8 cellular contexts compared by ENCODE assay signal in genomic region chr2:111119847-111120252, GRCh38. TPM values are rescaled to one million over a fixed set of nuclear protein-coding genes. Genes with fewer than 3 reads are reported as not detected.
DNase-seq lines count a peak whose midpoint lies in the region; ATAC-seq, FAIRE-seq and TF ChIP-seq lines count a peak whose summit lies in the region.

No MANE protein-coding gene starts in this region.

- no peak for ATAC-seq in CD4-positive, CD25-positive, alpha-beta regulatory T cell (ENCODE audit: low read depth in 2 of 2)
- ATAC-seq in IMR-90 (ENCODE audit: low read depth) (no peak), GM21367 (IDR thresholded peaks at IDR 0.05; ENCODE audit: unreplicated experiment) (no peak), aorta (ENCODE audit: low FRiP score) (no peak)

- no peak overlapping the region for H4K8ac ChIP-seq in IMR-90 (ENCODE audit: low read depth in 2 of 2, low read length in 2 of 2)

- no peaks in the 10 kb centered on the region for H3K9me1 ChIP-seq in IMR-90 (ENCODE audit: insufficient read depth, low read length)

- no peak overlapping the region for H3K4ac ChIP-seq in IMR-90 (ENCODE audit: low read depth, low read length)

- no peak overlapping the region for H2AK5ac ChIP-seq in IMR-90 (ENCODE audit: low read depth, low read length)

- no peak overlapping the region for H3K18ac ChIP-seq in IMR-90 (ENCODE audit: low read depth, low read length)

- peaks cover 0 to 8% of the 10 kb centered on the region in 2 experiments; a peak in 1 of 4 replicates for H3K79me1 ChIP-seq in IMR-90 (ENCODE audit: low read depth in 1 of 2, low read length in 2 of 2)

- H2BK15ac ChIP-seq in IMR-90 (ENCODE audit: low read depth, low read length): no peak overlapping the region

- no peak overlapping the region for H4K91ac ChIP-seq in IMR-90 (ENCODE audit: insufficient read depth, low read depth, low read length)

- H3K27ac ChIP-seq in CD4-positive, CD25-positive, alpha-beta regulatory T cell (ENCODE audit: insufficient read depth, low read length, poor library complexity, severe bottlenecking): no peak overlapping the region
- no peak overlapping the region for H3K27ac ChIP-seq in IMR-90 (ENCODE audit: insufficient read depth, low read length)
- H3K27ac ChIP-seq in aorta (ENCODE audit: low read depth in 1 of 2, low read length in 2 of 2): no peak overlapping the region

- peak overlapping the region in 1 of 3 donors; percentile 26 for H3K27ac Mint-ChIP-seq in CD4-positive, CD25-positive, alpha-beta regulatory T cell

- WGBS in IMR-90 (ENCODE audit: extremely low coverage in 2 of 2, insufficient read length in 1 of 2), 2 experiments: 52% methylated on average over 5 of the region's 26 CpGs; no CpG with 5 or more reads in 1 of the 2 experiments
- WGBS in aorta, 2 donors: 27 to 32% methylated on average over 26 of the region's 26 CpGs

- no peak overlapping the region for H2BK120ac ChIP-seq in IMR-90 (ENCODE audit: low read depth, low read length)

- H3K27me3 ChIP-seq in CD4-positive, CD25-positive, alpha-beta regulatory T cell (ENCODE audit: control insufficient read depth, insufficient read depth, low read length): peaks cover 20% of the 10 kb centered on the region
- H3K27me3 ChIP-seq in IMR-90 (ENCODE audit: control insufficient read depth, insufficient read depth, low read length) (peaks cover 14% of the 10 kb centered on the region), bronchial epithelial cell (ENCODE audit: control insufficient read depth, insufficient read depth, low read length) (peaks cover 1% of the 10 kb centered on the region), mucosa of stomach (ENCODE audit: control insufficient read depth, insufficient read depth, low read length) (peaks cover 46% of the 10 kb centered on the region), aorta (ENCODE audit: control insufficient read depth in 1 of 2, insufficient read depth in 2 of 2, low read length in 1 of 2) (peaks cover 0 to 2% of the 10 kb centered on the region in 2 donors)

- H3K36me3 ChIP-seq in CD4-positive, CD25-positive, alpha-beta regulatory T cell (ENCODE audit: control insufficient read depth, insufficient read depth, low read length): peaks cover 9% of the 10 kb centered on the region
- H3K36me3 ChIP-seq in IMR-90 (ENCODE audit: control insufficient read depth, insufficient read depth, low read length): peaks cover 4% of the 10 kb centered on the region; the same call in 1 of the 2 replicates
- H3K36me3 ChIP-seq in bronchial epithelial cell (ENCODE audit: control insufficient read depth, insufficient read depth, low read length): peaks cover 3% of the 10 kb centered on the region
- no peaks in the 10 kb centered on the region for H3K36me3 ChIP-seq in mucosa of stomach (ENCODE audit: control insufficient read depth, insufficient read depth, low read length)
- no peaks in the 10 kb centered on the region for H3K36me3 ChIP-seq in aorta (ENCODE audit: control insufficient read depth in 1 of 2, insufficient read depth in 2 of 2, low read length in 1 of 2)

- no peak overlapping the region for H2AK9ac ChIP-seq in IMR-90 (replicated peaks; ENCODE audit: low read depth, low read length, poor library complexity)

- no TSS peak for BruUV-seq in IMR-90 (replicated peaks; lab: Mats Ljungman, UMichigan)

- no peak overlapping the region for H3K23ac ChIP-seq in IMR-90 (ENCODE audit: low read depth, low read length)

- H3K56ac ChIP-seq in IMR-90 (ENCODE audit: extremely low read depth, insufficient read depth, low read length): no peak overlapping the region

- H2BK5ac ChIP-seq in IMR-90 (ENCODE audit: low read depth, low read length, poor library complexity, severe bottlenecking): no peak overlapping the region

- peaks cover 69% of the 10 kb centered on the region for H3K27me3 Mint-ChIP-seq in CD4-positive, CD25-positive, alpha-beta regulatory T cell

- H3K4me3 ChIP-seq in CD4-positive, CD25-positive, alpha-beta regulatory T cell (ENCODE audit: low read depth, low read length): no peak overlapping the region
- H3K4me3 ChIP-seq in IMR-90 (ENCODE audit: insufficient read depth, low read depth, low read length) (peak overlapping the region; percentile 73), bronchial epithelial cell (ENCODE audit: low read depth, low read length) (peak overlapping the region; percentile 49), mucosa of stomach (ENCODE audit: low read length) (peak overlapping the region; percentile 25), aorta (ENCODE audit: low read length in 2 of 2) (no peak overlapping the region)

- H3K4me1 ChIP-seq in CD4-positive, CD25-positive, alpha-beta regulatory T cell (ENCODE audit: control insufficient read depth, insufficient read depth, low read length, poor library complexity, severe bottlenecking): peaks cover 65% of the 10 kb centered on the region
- H3K4me1 ChIP-seq in IMR-90 (ENCODE audit: control insufficient read depth, insufficient read depth, low read length) (peaks cover 2% of the 10 kb centered on the region), mucosa of stomach (ENCODE audit: control insufficient read depth, insufficient read depth, low read length) (peaks cover 43% of the 10 kb centered on the region), aorta (ENCODE audit: control insufficient read depth in 1 of 2, insufficient read depth in 2 of 2, low read length in 2 of 2) (no peaks in the 10 kb centered on the region)

- peak overlapping the region; percentile 88; the same call in 1 of the 2 replicates for H3K4me2 ChIP-seq in IMR-90 (ENCODE audit: low read depth, low read length)

- peak overlapping the region; percentile 87 to 97 (median 91) for H3K4me3 Mint-ChIP-seq in CD4-positive, CD25-positive, alpha-beta regulatory T cell

- peaks cover 0 to 4% (median 0%) of the 10 kb centered on the region in 7 donors for H3K9me3 Mint-ChIP-seq in CD4-positive, CD25-positive, alpha-beta regulatory T cell

- TF ChIP-seq CTCF in IMR-90 (conservative IDR thresholded peaks at IDR 0.05; ENCODE audit: low read depth, low read length) (no peak), bronchial epithelial cell (IDR thresholded peaks at IDR 0.05; ENCODE audit: insufficient read depth, low read length, severe bottlenecking) (no peak)

- H4K20me1 ChIP-seq in IMR-90 (ENCODE audit: insufficient read depth, low read length): peaks cover 18% of the 10 kb centered on the region

- TF ChIP-seq RAD21 in IMR-90 (IDR thresholded peaks at IDR 0.05; ENCODE audit: low read length): no peak

- dilution Hi-C loops in IMR-90 (cut with HindIII; ENCODE audit: low sequenced_read_pairs, unreplicated experiment): no loop called here

- TF ChIP-seq POLR2A in IMR-90 (IDR thresholded peaks at IDR 0.05; ENCODE audit: low read depth, low read length): no peak

- FAIRE-seq in bronchial epithelial cell (lab: Jason Lieb, UNC): no peak

- H3K9ac ChIP-seq in IMR-90 (ENCODE audit: low read depth, low read length) (no peak overlapping the region), mucosa of stomach (ENCODE audit: low read length) (peak overlapping the region; percentile 53)

- peaks cover 8% of the 10 kb centered on the region for H3K36me3 Mint-ChIP-seq in CD4-positive, CD25-positive, alpha-beta regulatory T cell

- peaks cover 8 to 48% (median 22%) of the 10 kb centered on the region in 4 donors for H3K4me1 Mint-ChIP-seq in CD4-positive, CD25-positive, alpha-beta regulatory T cell

- H3K9me3 ChIP-seq in CD4-positive, CD25-positive, alpha-beta regulatory T cell (ENCODE audit: control insufficient read depth in 2 of 2, low read length in 2 of 2): no peaks in the 10 kb centered on the region
- H3K9me3 ChIP-seq in IMR-90 (ENCODE audit: control insufficient read depth, insufficient read depth, low read length) (peaks cover 3% of the 10 kb centered on the region; the same call in 1 of the 2 replicates), mucosa of stomach (ENCODE audit: control insufficient read depth, low read length) (no peaks in the 10 kb centered on the region), aorta (ENCODE audit: control insufficient read depth, low read length) (no peaks in the 10 kb centered on the region)

- intact Hi-C loops in IMR-90 (cut with micrococcal nuclease) (no loop called here), aorta (cut with DNase I) (loop anchor here (5.0 to 10.0 kb wide), 2 partner anchors 305 to 547 kb away; no protein-coding TSS in a partner anchor)

- H3K14ac ChIP-seq in IMR-90 (replicated peaks; ENCODE audit: low read depth, low read length): no peak overlapping the region

- H2AFZ ChIP-seq in IMR-90 (replicated peaks; ENCODE audit: low read length, poor library complexity): peak overlapping the region; percentile 87

- in situ Hi-C loops in IMR-90 (cut with MboI; ENCODE audit: low sequenced_read_pairs): loop anchor here (5.0 to 10.0 kb wide), 2 partner anchors 555 to 582 kb away; no protein-coding TSS in a partner anchor

- CTCF ChIA-PET in IMR-90 (lab: Yijun Ruan, JAX): no interaction called here

- H2BK20ac ChIP-seq in IMR-90 (ENCODE audit: low read depth, low read length): no peak overlapping the region

- POLR2A ChIA-PET in IMR-90 (lab: Charles Lee; ENCODE audit: unreplicated experiment): no interaction called here

- no peak overlapping the region for H4K5ac ChIP-seq in IMR-90 (ENCODE audit: low read depth, low read length)

- peak in 1 of 3 donors; percentile 18 for DNase-seq in CD4-positive, CD25-positive, alpha-beta regulatory T cell
- no peak for DNase-seq in IMR-90
- DNase-seq in bronchial epithelial cell (ENCODE audit: low read depth): no peak
- no peak for DNase-seq in NCI-H2171 treated with DMSO at 0.1 percent for 48 hours (lab: John Stamatoyannopoulos, UW)
- no peak for DNase-seq in aorta
- no peak for DNase-seq in NCI-H1930 (lab: John Stamatoyannopoulos, UW)

TF ChIP-seq in IMR-90, 13 proteins besides CTCF, POLR2A, EP300 and RAD21 (continues in another document):
- TF ChIP-seq MAFK (IDR thresholded peaks at IDR 0.05; ENCODE audit: low read depth, low read length) (no peak), CEBPB (IDR thresholded peaks at IDR 0.05; ENCODE audit: low read depth, low read length) (no peak), RFX5 (IDR thresholded peaks at IDR 0.05; ENCODE audit: low read depth, low read length) (no peak), CHD1 (IDR thresholded peaks at IDR 0.05; ENCODE audit: low read depth, low read length) (no peak), NFE2L2 (IDR thresholded peaks at IDR 0.05; ENCODE audit: low read depth, low read length) (no peak), SMC3 (IDR thresholded peaks at IDR 0.05; ENCODE audit: low read depth, low read length) (no peak), RCOR1 (IDR thresholded peaks at IDR 0.05; ENCODE audit: insufficient replicate concordance, low read length) (no peak)

RNA-seq across cellular contexts. Expression of gene BCL2L11, which starts 0.9 kb away (rescaled TPM):
- 96.0 TPM for total RNA-seq in CD4-positive, CD25-positive, alpha-beta regulatory T cell
- 10 to 100 TPM; 18.0 to 35.2 (median 28.0) TPM for polyA plus RNA-seq in CD4-positive, CD25-positive, alpha-beta regulatory T cell
- total RNA-seq in IMR-90 (2012; rRNA removed) (1.1 and 1.4 TPM in 2 replicates), bronchial epithelial cell (3.7 TPM in 2 replicates), aorta (10 to 100 TPM in 1 of 2 donors, 1 to 10 TPM in 1; 6.9 to 14.2 TPM)
- polyA plus RNA-seq in IMR-90 (2012; rRNA removed) (1.7 TPM in 2 replicates), aorta (1 to 10 TPM; 2.8 to 3.8 TPM)
- 0.78 and 1.4 TPM in 2 replicates for polyA plus RNA-seq in IMR-90 (2012; cell fraction: cytosol; rRNA removed)
- polyA plus RNA-seq in IMR-90 (2012; cell fraction: nucleus; rRNA removed; ENCODE audit: low replicate concordance): 2.6 and 5.7 TPM in 2 replicates

Comparison
In these comparisons a context has a peak if more than half of its experiments do, and no peak if none do; other contexts are left out.
1. H3K4me3 ChIP-seq: peak in IMR-90 (single experiment), bronchial epithelial cell (single experiment) and mucosa of stomach (single experiment); none in CD4-positive, CD25-positive, alpha-beta regulatory T cell (single experiment) and aorta (0 of 2).